8 cellular contexts compared by ENCODE assay signal in genomic region chr20:33859157-33859695, GRCh38.
DNase-seq lines count a peak whose midpoint lies in the region; TF ChIP-seq lines count a peak whose summit lies in the region.

No MANE protein-coding gene starts in this region.

- DNase-seq in SIG-M5 treated with dmso at 0.1 percent for 504 hours (lab: John Stamatoyannopoulos, UW; ENCODE audit: unreplicated experiment) (peak; percentile 17), SIG-M5 (lab: John Stamatoyannopoulos, UW) (no peak), NOMO-1 treated with dmso at 0.1 percent for 144 hours (lab: John Stamatoyannopoulos, UW; ENCODE audit: unreplicated experiment) (peak; percentile 29), cardiac fibroblast (ENCODE audit: low read depth in 2 of 2) (peak; percentile 23 to 53), NCI-H748 treated with DMSO at 0.1 percent for 48 hours (lab: John Stamatoyannopoulos, UW) (no peak), NCI-H1436 (lab: John Stamatoyannopoulos, UW) (no peak), inferior parietal cortex (ENCODE audit: extremely low spot score) (no peak)
- DNase-seq in stimulated activated CD4-positive, alpha-beta T cell treated with anti-CD3 and anti-CD28 coated beads, Interleukin-2, amount 100 ng/mL, for 24 hours: peak; percentile 21 to 39

- TF ChIP-seq CTCF in cardiac fibroblast (IDR thresholded peaks at IDR 0.05; ENCODE audit: low read depth, low read length): no peak

- no peak overlapping the region for H3K4me3 ChIP-seq in cardiac fibroblast (replicated peaks in 1 of 2; ENCODE audit: low read depth in 2 of 2, low read length in 2 of 2)

Comparison
In these comparisons a context has a peak if more than half of its experiments do, and no peak if none do; other contexts are left out.
1. DNase-seq: peak in SIG-M5 treated with dmso at 0.1 percent for 504 hours (single experiment), NOMO-1 treated with dmso at 0.1 percent for 144 hours (single experiment), cardiac fibroblast (2 of 2) and stimulated activated CD4-positive, alpha-beta T cell treated with anti-CD3 and anti-CD28 coated beads, Interleukin-2, amount 100 ng/mL, for 24 hours (2 of 2); none in SIG-M5 (single experiment), NCI-H748 treated with DMSO at 0.1 percent for 48 hours (single experiment), NCI-H1436 (single experiment) and inferior parietal cortex (single experiment).